In genomic region chr2:215737496-215737895, GRCh38 we compare ENCODE assay signal across 1 cellular context.
TF ChIP-seq lines count a peak whose summit lies in the region.

No MANE protein-coding gene starts in this region.

TF ChIP-seq in WTC11, 78 proteins besides CTCF, POLR2A, EP300 and RAD21 (continued from another document):
- TF ChIP-seq HMGXB4 (CRISPR knock-in tag; IDR thresholded peaks at IDR 0.05), result no peak
